ENCODE assay signal across 22 cellular contexts in genomic region chr13:48072304-48072703, GRCh38.
DNase-seq lines count a peak whose midpoint lies in the region; ATAC-seq lines count a peak whose summit lies in the region.
"Had no signal": no experiment of that assay in that cellular context is flagged by ENCODE, and none has a peak within 500 bp of the region (broad histone marks: within the 10 kb centered on the region; RNA-seq: fewer than 3 reads in every experiment).

No MANE protein-coding gene starts in this region.

- H3K4me3 Mint-ChIP-seq in stimulated activated memory B cell treated with anti-CD40 and anti-IgM and Interleukin-4, amounts not matched to agents 10 μg/mL and 1 μg/mL and 100 μg/mL, for 72 hours = no peak overlapping the region
- H3K4me3 Mint-ChIP-seq: activated naive CD8-positive, alpha-beta T cell treated with anti-CD3 and anti-CD28 coated beads, Interleukin-2, amount 10 ng/mL, durations not matched to agents 7 days and 5 days; dendritic cell treated with granulocyte-macrophage colony-stimulating factor and Interleukin-4, amounts not matched to agents 40 ng/mL and 50 ng/mL, for 4 days; IgD-negative memory B cell; nephron; stimulated activated naive CD8-positive, alpha-beta T cell treated with anti-CD3 and anti-CD28 coated beads, Interleukin-15, Interleukin-2, amounts not matched to agents 100 ng/mL and 50 ng/mL, for 24 hours had no signal

- H4K20me1 ChIP-seq in BLaER1 treated with 17β-estradiol and CSF1 and Interleukin-3, amounts not matched to agents 10 nM and 100 nM = no peaks in the 10 kb centered on the region

- H3K27ac ChIP-seq in BLaER1 treated with 17β-estradiol and CSF1 and Interleukin-3, amounts not matched to agents 10 nM and 100 nM = peak overlapping the region in 8 of 11 experiments; percentile 28 to 80 (median 74); a peak in 16 of 22 replicates
- H3K27ac ChIP-seq in epithelial cell of prostate = peak overlapping the region; percentile 47
- H3K27ac ChIP-seq: body of pancreas, sigmoid colon, upper lobe of left lung had no signal

- no peak overlapping the region for H3K27ac Mint-ChIP-seq in stimulated activated memory B cell treated with anti-CD40 and anti-IgM and Interleukin-4, amounts not matched to agents 10 μg/mL and 1 μg/mL and 100 μg/mL, for 72 hours
- H3K27ac Mint-ChIP-seq: activated naive CD8-positive, alpha-beta T cell treated with anti-CD3 and anti-CD28 coated beads, Interleukin-2, amount 10 ng/mL, durations not matched to agents 7 days and 5 days; dendritic cell treated with granulocyte-macrophage colony-stimulating factor and Interleukin-4, amounts not matched to agents 40 ng/mL and 50 ng/mL, for 4 days; nephron; stimulated activated naive CD8-positive, alpha-beta T cell treated with anti-CD3 and anti-CD28 coated beads, Interleukin-15, Interleukin-2, amounts not matched to agents 100 ng/mL and 50 ng/mL, for 24 hours had no signal

- DNase-seq in NCI-H1105 treated with DMSO at 0.1 percent for 48 hours (lab: John Stamatoyannopoulos, UW) = peak; percentile 24
- DNase-seq in NCI-H1105 (lab: John Stamatoyannopoulos, UW) = no peak
- peak; percentile 58 for DNase-seq in NCI-H524 treated with DMSO at 0.1 percent for 48 hours (lab: John Stamatoyannopoulos, UW)
- peak; percentile 37 for DNase-seq in epithelial cell of prostate (ENCODE audit: low read depth, low spot score)
- DNase-seq in NCI-H2029 treated with DMSO at 0.1 percent for 48 hours (lab: John Stamatoyannopoulos, UW) = no peak
- no peak for DNase-seq in epidermal melanocyte (ENCODE audit: insufficient read length, low spot score)
- DNase-seq: activated CD8-positive, alpha-beta memory T cell treated with anti-CD3 and anti-CD28 coated beads, Interleukin-2, amount 50 U/mL, for 48 hours; activated naive CD8-positive, alpha-beta T cell treated with anti-CD3 and anti-CD28 coated beads, Interleukin-2, amount 10 ng/mL, durations not matched to agents 7 days and 5 days; body of pancreas; C1 segment of cervical spinal cord; HCEC 1CT; left colon; NCI-H187 treated with DMSO at 0.1 percent for 48 hours; NCI-H510A treated with DMSO at 0.1 percent for 48 hours; sigmoid colon; upper lobe of left lung had no signal

- H3K4me2 ChIP-seq in BLaER1 treated with 17β-estradiol and CSF1 and Interleukin-3, amounts not matched to agents 10 nM and 100 nM = peak overlapping the region in 5 of 11 experiments; percentile 19 to 48 (median 30); a peak in 6 of 22 replicates

- peaks cover 99 to 100% (median 100%) of the 10 kb centered on the region in 11 experiments for H3K36me3 ChIP-seq in BLaER1 treated with 17β-estradiol and CSF1 and Interleukin-3, amounts not matched to agents 10 nM and 100 nM

- peaks cover 79% of the 10 kb centered on the region for H3K36me3 Mint-ChIP-seq in stimulated activated memory B cell treated with anti-CD40 and anti-IgM and Interleukin-4, amounts not matched to agents 10 μg/mL and 1 μg/mL and 100 μg/mL, for 72 hours

- H3K9me3 ChIP-seq in BLaER1 treated with 17β-estradiol and CSF1 and Interleukin-3, amounts not matched to agents 10 nM and 100 nM (replicated peaks in 1 of 11) = peaks cover 66 to 87% (median 83%) of the 10 kb centered on the region in 11 experiments

- peaks cover 0 to 28% (median 7%) of the 10 kb centered on the region in 10 experiments; a peak in 12 of 20 replicates for H3K4me1 ChIP-seq in BLaER1 treated with 17β-estradiol and CSF1 and Interleukin-3, amounts not matched to agents 10 nM and 100 nM
- H3K4me1 ChIP-seq: body of pancreas, sigmoid colon, upper lobe of left lung had no signal

- H3K4me3 ChIP-seq in BLaER1 treated with 17β-estradiol and CSF1 and Interleukin-3, amounts not matched to agents 10 nM and 100 nM = peak overlapping the region in 8 of 10 experiments; percentile 14 to 46 (median 34); a peak in 12 of 20 replicates
- H3K4me3 ChIP-seq: body of pancreas, sigmoid colon, upper lobe of left lung had no signal

- H3K9me3 Mint-ChIP-seq in stimulated activated memory B cell treated with anti-CD40 and anti-IgM and Interleukin-4, amounts not matched to agents 10 μg/mL and 1 μg/mL and 100 μg/mL, for 72 hours = peaks cover 3% of the 10 kb centered on the region

- H3K27me3 Mint-ChIP-seq in stimulated activated memory B cell treated with anti-CD40 and anti-IgM and Interleukin-4, amounts not matched to agents 10 μg/mL and 1 μg/mL and 100 μg/mL, for 72 hours = no peaks in the 10 kb centered on the region
- H3K27me3 Mint-ChIP-seq: activated naive CD8-positive, alpha-beta T cell treated with anti-CD3 and anti-CD28 coated beads, Interleukin-2, amount 10 ng/mL, durations not matched to agents 7 days and 5 days; dendritic cell treated with granulocyte-macrophage colony-stimulating factor and Interleukin-4, amounts not matched to agents 40 ng/mL and 50 ng/mL, for 4 days; IgD-negative memory B cell; stimulated activated naive CD8-positive, alpha-beta T cell treated with anti-CD3 and anti-CD28 coated beads, Interleukin-15, Interleukin-2, amounts not matched to agents 100 ng/mL and 50 ng/mL, for 24 hours had no signal

- no peak for ATAC-seq in stimulated activated memory B cell treated with anti-CD40 and anti-IgM and Interleukin-4, amounts not matched to agents 10 μg/mL and 1 μg/mL and 100 μg/mL, for 72 hours
- ATAC-seq: body of pancreas, left colon had no signal

- peak overlapping the region in 6 of 11 experiments; percentile 22 to 60 (median 45); a peak in 9 of 22 replicates for H3K9ac ChIP-seq in BLaER1 treated with 17β-estradiol and CSF1 and Interleukin-3, amounts not matched to agents 10 nM and 100 nM

- no peaks in the 10 kb centered on the region; a peak in 1 of 22 replicates for H3K27me3 ChIP-seq in BLaER1 treated with 17β-estradiol and CSF1 and Interleukin-3, amounts not matched to agents 10 nM and 100 nM
- H3K27me3 ChIP-seq: body of pancreas, sigmoid colon, upper lobe of left lung had no signal

- no peaks in the 10 kb centered on the region for H3K4me1 Mint-ChIP-seq in stimulated activated memory B cell treated with anti-CD40 and anti-IgM and Interleukin-4, amounts not matched to agents 10 μg/mL and 1 μg/mL and 100 μg/mL, for 72 hours
- H3K4me1 Mint-ChIP-seq: activated naive CD8-positive, alpha-beta T cell treated with anti-CD3 and anti-CD28 coated beads, Interleukin-2, amount 10 ng/mL, durations not matched to agents 7 days and 5 days; nephron had no signal

Comparison
In these comparisons a context has a peak if more than half of its experiments do, and no peak if none do; other contexts are left out.
1. DNase-seq: peak in NCI-H1105 treated with DMSO at 0.1 percent for 48 hours (single experiment), NCI-H524 treated with DMSO at 0.1 percent for 48 hours (single experiment) and epithelial cell of prostate (single experiment); none in NCI-H1105 (single experiment), NCI-H2029 treated with DMSO at 0.1 percent for 48 hours (single experiment) and epidermal melanocyte (single experiment).